ENCODE assay signal across 8 cellular contexts in the genomic region with DNA sequence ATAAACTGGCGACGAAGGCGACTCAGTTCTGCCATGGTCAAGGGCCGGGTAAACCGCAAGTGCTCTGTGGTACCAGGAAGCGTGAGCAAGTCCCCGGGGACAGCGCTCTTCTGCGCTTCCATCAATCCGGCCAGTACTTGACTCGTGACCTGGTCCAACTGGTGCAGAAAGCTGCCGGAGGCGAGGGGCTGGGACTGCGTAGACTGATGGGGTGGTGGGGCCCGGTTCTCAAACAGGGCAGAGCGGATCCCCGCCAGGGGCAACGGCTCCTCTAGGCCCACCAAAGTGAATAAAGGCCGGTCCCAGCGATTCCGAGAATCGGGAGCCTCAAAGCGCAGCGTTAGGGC. TPM values are rescaled to one million over a fixed set of nuclear protein-coding genes. Genes with fewer than 3 reads are reported as not detected.
DNase-seq lines count a peak whose midpoint lies in the region; ATAC-seq and TF ChIP-seq lines count a peak whose summit lies in the region.

No MANE protein-coding gene starts in this region.

- H3K9ac ChIP-seq in SK-N-MC (ENCODE audit: insufficient read length) (peak overlapping the region; percentile 85), subcutaneous abdominal adipose tissue (ENCODE audit: low read length in 5 of 5) (peak overlapping the region; percentile 77 to 93 (median 88))

- H3K9me3 ChIP-seq in SK-N-MC (ENCODE audit: low read depth, low read length), result no peaks in the 10 kb centered on the region
- no peaks in the 10 kb centered on the region for H3K9me3 ChIP-seq in ectodermal cell (ENCODE audit: control insufficient read depth, low read length)
- H3K9me3 ChIP-seq in lung (ENCODE audit: control insufficient read depth in 2 of 2, insufficient read depth in 1 of 2, low read length in 1 of 2), result no peaks in the 10 kb centered on the region
- H3K9me3 ChIP-seq in subcutaneous abdominal adipose tissue (ENCODE audit: control insufficient read depth in 5 of 5, low read length in 5 of 5), result no peaks in the 10 kb centered on the region

- peak; percentile 16 for DNase-seq in activated T-cell treated with anti-CD3 and anti-CD28 coated beads for 48 hours (ENCODE audit: low read depth)
- DNase-seq in activated T-cell treated with anti-CD3 and anti-CD28 coated beads, Interleukin-2, amount 50 U/mL, for 1 hour, result no peak
- no peak for DNase-seq in SK-N-MC (ENCODE audit: low read depth, low spot score)
- peak; percentile 31 for DNase-seq in lung (ENCODE audit: low spot score)
- DNase-seq in NCI-H2081 treated with DMSO at 0.1 percent for 48 hours (lab: John Stamatoyannopoulos, UW), result no peak

- TF ChIP-seq CTCF in lung (IDR thresholded peaks at IDR 0.05; ENCODE audit: control extremely low read depth, extremely low read depth), result no peak

- no peaks in the 10 kb centered on the region for H3K27me3 ChIP-seq in ectodermal cell (ENCODE audit: control insufficient read depth, insufficient read depth, low read length, poor library complexity, severe bottlenecking)
- no peaks in the 10 kb centered on the region for H3K27me3 ChIP-seq in lung (ENCODE audit: control insufficient read depth, insufficient read depth)
- H3K27me3 ChIP-seq in subcutaneous abdominal adipose tissue (ENCODE audit: control insufficient read depth in 5 of 5, insufficient read depth in 4 of 5, low read length in 5 of 5), result no peaks in the 10 kb centered on the region

- peak; percentile 41 for ATAC-seq in HG03064 (IDR thresholded peaks at IDR 0.05; ENCODE audit: low read depth, unreplicated experiment)
- ATAC-seq in lung (ENCODE audit: insufficient read depth, low FRiP score), result peak; percentile 39

- H3K36me3 ChIP-seq in SK-N-MC (ENCODE audit: insufficient read depth, low read length), result peaks cover 4% of the 10 kb centered on the region; the same call in 1 of the 2 replicates
- H3K36me3 ChIP-seq in ectodermal cell (ENCODE audit: control insufficient read depth, insufficient read depth, low read length), result no peaks in the 10 kb centered on the region
- H3K36me3 ChIP-seq in lung (ENCODE audit: control insufficient read depth in 2 of 2, insufficient read depth in 2 of 2, low read length in 2 of 2), result peaks cover 1 to 5% of the 10 kb centered on the region in 2 donors
- peaks cover 0 to 9% (median 5%) of the 10 kb centered on the region in 5 donors for H3K36me3 ChIP-seq in subcutaneous abdominal adipose tissue (ENCODE audit: control insufficient read depth in 5 of 5, insufficient read depth in 5 of 5, low read length in 5 of 5)

- H3K4me1 ChIP-seq in ectodermal cell (ENCODE audit: control insufficient read depth, insufficient read depth, low read length), result no peaks in the 10 kb centered on the region
- peaks cover 7 to 8% of the 10 kb centered on the region in 2 donors for H3K4me1 ChIP-seq in lung (ENCODE audit: control insufficient read depth in 2 of 2, insufficient read depth in 2 of 2, low read length in 2 of 2)
- peaks cover 8 to 42% (median 26%) of the 10 kb centered on the region in 5 donors for H3K4me1 ChIP-seq in subcutaneous abdominal adipose tissue (ENCODE audit: control insufficient read depth in 5 of 5, insufficient read depth in 5 of 5, low read length in 5 of 5)

- WGBS in ectodermal cell, 2 experiments, result 17 to 19% methylated on average over 24 of the region's 24 CpGs
- 5 to 7% methylated on average over 24 of the region's 24 CpGs for WGBS in lung, 2 donors

- H3K4me3 ChIP-seq in SK-N-MC (peak overlapping the region; percentile 90), ectodermal cell (ENCODE audit: insufficient read depth, low read depth, low read length) (peak overlapping the region; percentile 91), lung (peak overlapping the region; percentile 94), subcutaneous abdominal adipose tissue (ENCODE audit: low read depth in 1 of 5, low read length in 5 of 5) (peak overlapping the region; percentile 90 to 100 (median 100))

- H3K27ac ChIP-seq in SK-N-MC (no peak overlapping the region), ectodermal cell (ENCODE audit: insufficient read depth, low read depth, low read length, poor library complexity, severe bottlenecking) (no peak overlapping the region), lung (ENCODE audit: low read depth in 1 of 2, low read length in 1 of 2) (peak overlapping the region in 1 of 2 donors; percentile 97), subcutaneous abdominal adipose tissue (ENCODE audit: low read depth, low read length) (peak overlapping the region; percentile 68)

RNA-seq across cellular contexts. Expression of a gene that starts 0.9 kb away (rescaled TPM):
- polyA plus RNA-seq in ectodermal cell (2013, experiment 1 of 4), result 7.9 TPM
- polyA plus RNA-seq in ectodermal cell (2013, experiment 2 of 4), result 8.7 TPM
- polyA plus RNA-seq in ectodermal cell (2013, experiment 3 of 4), result 6.3 TPM
- 6.0 TPM for polyA plus RNA-seq in ectodermal cell (2013, experiment 4 of 4)
- 1 to 10 TPM; 4.8 to 8.5 TPM for total RNA-seq in lung
- polyA plus RNA-seq in lung, result 10 to 100 TPM in 1 of 2 donors, 1 to 10 TPM in 1; 6.5 to 11.3 TPM

RNA-seq across cellular contexts. Expression of a gene that starts 22.2 kb away (rescaled TPM):
- 76.2 TPM for polyA plus RNA-seq in ectodermal cell (2013, experiment 1 of 4)
- 67.5 TPM for polyA plus RNA-seq in ectodermal cell (2013, experiment 2 of 4)
- 62.4 TPM for polyA plus RNA-seq in ectodermal cell (2013, experiment 3 of 4)
- polyA plus RNA-seq in ectodermal cell (2013, experiment 4 of 4), result 65.5 TPM
- total RNA-seq in lung, result 10 to 100 TPM; 15.8 to 51.9 TPM
- 10 to 100 TPM; 16.0 to 43.7 TPM for polyA plus RNA-seq in lung

RNA-seq across cellular contexts. Expression of a gene that starts 23.3 kb away (rescaled TPM):
- 132 TPM for polyA plus RNA-seq in ectodermal cell (2013, experiment 1 of 4)
- polyA plus RNA-seq in ectodermal cell (2013, experiment 2 of 4), result 132 TPM
- polyA plus RNA-seq in ectodermal cell (2013, experiment 3 of 4), result 103 TPM
- polyA plus RNA-seq in ectodermal cell (2013, experiment 4 of 4), result 105 TPM
- 10 to 100 TPM; 40.1 to 40.7 TPM for total RNA-seq in lung
- polyA plus RNA-seq in lung, result 10 to 100 TPM; 41.5 to 47.7 TPM

RNA-seq across cellular contexts. Expression of a gene that starts 42.3 kb away (rescaled TPM):
- 17.9 TPM for polyA plus RNA-seq in ectodermal cell (2013, experiment 1 of 4)
- polyA plus RNA-seq in ectodermal cell (2013, experiment 2 of 4), result 20.8 TPM
- 14.6 TPM for polyA plus RNA-seq in ectodermal cell (2013, experiment 3 of 4)
- polyA plus RNA-seq in ectodermal cell (2013, experiment 4 of 4), result 17.5 TPM
- under 1 TPM; 0.18 to 0.57 TPM for total RNA-seq in lung
- under 1 TPM; 0.02 to 0.03 TPM for polyA plus RNA-seq in lung

Comparison
In these comparisons a context has a peak if more than half of its experiments do, and no peak if none do; other contexts are left out.
1. DNase-seq: peak in activated T-cell treated with anti-CD3 and anti-CD28 coated beads for 48 hours (single experiment) and lung (single experiment); none in activated T-cell treated with anti-CD3 and anti-CD28 coated beads, Interleukin-2, amount 50 U/mL, for 1 hour (single experiment), SK-N-MC (single experiment) and NCI-H2081 treated with DMSO at 0.1 percent for 48 hours (single experiment).
2. Peak in every context shown above with its lines, with median percentiles within 50 percentile points of each other: H3K4me3 ChIP-seq.